25 cellular contexts compared by ENCODE assay signal in the genomic region with DNA sequence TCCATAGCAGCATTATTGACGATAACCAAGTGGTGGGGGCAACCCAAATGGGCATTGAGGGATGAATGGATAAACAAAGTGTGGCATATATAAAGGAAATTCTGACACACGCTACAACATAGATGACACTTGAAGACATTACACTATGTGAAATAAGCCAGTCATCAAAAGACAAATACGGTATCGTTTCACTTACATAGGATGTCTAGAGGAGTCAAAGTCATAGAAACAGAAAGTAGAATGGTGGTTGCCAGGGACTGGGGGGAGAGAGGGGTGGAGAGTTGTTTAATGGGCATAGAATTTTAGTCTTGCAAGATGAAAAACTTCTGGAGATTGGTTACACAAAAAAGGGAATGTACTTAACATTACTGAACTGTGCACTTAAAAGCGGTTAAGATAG.
"Had no signal": no experiment of that assay in that cellular context is flagged by ENCODE, and none has a peak within 500 bp of the region (broad histone marks: within the 10 kb centered on the region; RNA-seq: fewer than 3 reads in every experiment).

No MANE protein-coding gene starts in this region.

- H3K79me2 ChIP-seq: hepatocyte had no signal

- H3K9me3 ChIP-seq: colonic mucosa, esophagus muscularis mucosa, esophagus squamous epithelium, gastrocnemius medialis, gastroesophageal sphincter, heart left ventricle, heart right ventricle had no signal

- H3K4me2 ChIP-seq: hepatocyte had no signal

- H2AFZ ChIP-seq: hepatocyte had no signal

- H3K27me3 ChIP-seq: colonic mucosa, gastrocnemius medialis, hepatocyte had no signal

- H3K27ac ChIP-seq: colonic mucosa, coronary artery, epithelial cell of prostate, esophagus muscularis mucosa, esophagus squamous epithelium, foreskin keratinocyte, gastrocnemius medialis, gastroesophageal sphincter, heart left ventricle, heart right ventricle, hepatocyte had no signal

- DNase-seq: colonic mucosa; cortex of kidney; dermis blood vessel endothelial cell; dorsolateral prefrontal cortex; effector CD4-positive, alpha-beta T cell; effector CD8-positive, alpha-beta T cell; effector memory CD4-positive, alpha-beta T cell; effector memory CD8-positive, alpha-beta T cell; endodermal cell; erythroblast; esophagus squamous epithelium; foreskin fibroblast; foreskin keratinocyte; foreskin melanocyte; gastrocnemius medialis; glutamatergic neuron; head of caudate nucleus; heart left ventricle; heart right ventricle had no signal

- H3K4me3 ChIP-seq: colonic mucosa, coronary artery, dorsolateral prefrontal cortex, esophagus muscularis mucosa, esophagus squamous epithelium, gastrocnemius medialis, gastroesophageal sphincter, heart left ventricle, heart right ventricle, hepatocyte had no signal

- ATAC-seq: effector memory CD8-positive, alpha-beta T cell; esophagus mucosa; foreskin keratinocyte; gastrocnemius medialis; gastroesophageal sphincter; heart left ventricle; heart right ventricle had no signal

- H3K4me1 ChIP-seq: colonic mucosa, esophagus muscularis mucosa, esophagus squamous epithelium, foreskin keratinocyte, gastrocnemius medialis, gastroesophageal sphincter, heart left ventricle, heart right ventricle had no signal

- H3K36me3 ChIP-seq: colonic mucosa, esophagus muscularis mucosa, esophagus squamous epithelium, gastrocnemius medialis, gastroesophageal sphincter, heart left ventricle, heart right ventricle had no signal
